In the genomic region with DNA sequence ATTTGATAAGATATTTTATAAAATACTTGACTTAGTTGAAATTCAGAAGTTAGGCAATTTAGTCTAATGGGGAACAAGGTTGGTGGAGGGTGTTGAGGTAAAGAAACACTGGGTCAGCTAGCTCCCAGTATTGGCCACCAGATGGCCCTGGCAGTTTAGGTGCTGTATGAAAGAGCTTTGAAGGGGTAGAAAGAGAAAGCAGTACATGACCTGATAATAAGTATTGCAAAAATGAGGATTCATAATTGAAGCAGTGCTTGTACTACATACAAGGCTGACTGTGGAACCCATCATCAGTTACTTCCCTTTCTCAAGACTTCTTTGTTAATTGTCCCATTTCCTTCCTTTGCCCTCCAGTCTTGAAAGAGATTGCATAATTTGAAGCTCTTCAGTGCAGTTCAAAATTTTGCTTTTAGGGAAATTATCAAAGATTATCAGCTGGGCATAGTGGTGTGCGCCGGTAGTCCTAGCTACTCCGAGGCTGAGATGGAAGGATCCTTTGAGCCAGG, we compare ENCODE assay signal across 8 cellular contexts. TPM values are rescaled to one million over a fixed set of nuclear protein-coding genes. Genes with fewer than 3 reads are reported as not detected.
DNase-seq lines count a peak whose midpoint lies in the region; ATAC-seq and TF ChIP-seq lines count a peak whose summit lies in the region.

No MANE protein-coding gene starts in this region.

- CTCF ChIA-PET in GM10248 (lab: Yijun Ruan, JAX): interaction anchor here (0.7 to 2.6 kb wide), 6 partner anchors 9 to 411 kb away, joined by 3 to 35 read pairs (median 4); no protein-coding TSS in a partner anchor

- POLR2A ChIA-PET in GM10248 (lab: Yijun Ruan, JAX): interaction anchor here (0.7 kb wide), 1 partner anchor 29 kb away, joined by 3 read pairs; no protein-coding TSS in a partner anchor

- H3K27me3 ChIP-seq in ACC112 (ENCODE audit: insufficient read depth, low read length) (no peaks in the 10 kb centered on the region), ascending aorta (no peaks in the 10 kb centered on the region), esophagus squamous epithelium (no peaks in the 10 kb centered on the region)

- H3K36me3 ChIP-seq in ACC112 (ENCODE audit: insufficient read depth, low read length): no peaks in the 10 kb centered on the region
- H3K36me3 ChIP-seq in ascending aorta: no peaks in the 10 kb centered on the region
- H3K36me3 ChIP-seq in esophagus squamous epithelium: no peaks in the 10 kb centered on the region

- H2AFZ ChIP-seq in ACC112 (ENCODE audit: low read length, unreplicated experiment): no peak overlapping the region

- H3K4me1 ChIP-seq in ACC112 (ENCODE audit: control insufficient read depth, insufficient read depth, low read length, unreplicated experiment) (peaks cover 35% of the 10 kb centered on the region), ascending aorta (no peaks in the 10 kb centered on the region), esophagus squamous epithelium (no peaks in the 10 kb centered on the region)

- H3K9me3 ChIP-seq in ascending aorta (no peaks in the 10 kb centered on the region), esophagus squamous epithelium (no peaks in the 10 kb centered on the region)

- no peak for TF ChIP-seq POLR2A in esophagus squamous epithelium (IDR thresholded peaks at IDR 0.05)

- 42 to 88% methylated on average over 3 of the region's 3 CpGs for WGBS in esophagus squamous epithelium, 2 donors

- H3K27ac ChIP-seq in ACC112 (ENCODE audit: low read depth, low read length) (peak overlapping the region; percentile 14; the same call in 1 of the 2 replicates), ascending aorta (no peak overlapping the region), esophagus squamous epithelium (no peak overlapping the region)

- peaks cover 91% of the 10 kb centered on the region for H3K79me2 ChIP-seq in ACC112 (ENCODE audit: control insufficient read depth, insufficient read depth, low read length, unreplicated experiment)

- DNase-seq in GM10248 (ENCODE audit: extremely low spot score): peak; percentile 20
- DNase-seq in NCI-H510A treated with DMSO at 0.1 percent for 48 hours (lab: John Stamatoyannopoulos, UW): peak; percentile 54
- no peak for DNase-seq in ascending aorta (ENCODE audit: low spot score in 2 of 2)
- peak; percentile 38 for DNase-seq in kidney tubule cell (ENCODE audit: low spot score)
- DNase-seq in GOT3 (lab: John Stamatoyannopoulos, UW): no peak
- DNase-seq in esophagus squamous epithelium (lab: John Stamatoyannopoulos, UW): no peak

- ATAC-seq in HG02840 (IDR thresholded peaks at IDR 0.05; ENCODE audit: low FRiP score, unreplicated experiment): no peak

- H3K4me3 ChIP-seq in ACC112 (ENCODE audit: low read depth, low read length) (no peak overlapping the region), ascending aorta (no peak overlapping the region), esophagus squamous epithelium (no peak overlapping the region)

- TF ChIP-seq CTCF in GM10248 (IDR thresholded peaks at IDR 0.05; ENCODE audit: control extremely low read depth, extremely low read depth, low read depth, missing control alignments) (peak; percentile 45), ascending aorta (IDR thresholded peaks at IDR 0.05) (peak in 2 of 3 experiments; percentile 5 to 35), esophagus squamous epithelium (IDR thresholded peaks at IDR 0.05) (peak in 3 of 6 experiments; percentile 12 to 50 (median 25))

- intact Hi-C loops in ascending aorta (cut with DNase I): no loop called here
- intact Hi-C loops in esophagus squamous epithelium (cut with DNase I): no loop called here

RNA-seq across cellular contexts. Expression of gene TANC2, which starts 29.4 kb away (rescaled TPM):
- total RNA-seq in ascending aorta (3.8 TPM), esophagus squamous epithelium (10 to 100 TPM in 3 of 4 donors, 1 to 10 TPM in 1; 9.8 to 26.5 (median 14.3) TPM)

Comparison
In these comparisons a context has a peak if more than half of its experiments do, and no peak if none do; other contexts are left out.
1. DNase-seq: peak in GM10248 (single experiment), NCI-H510A treated with DMSO at 0.1 percent for 48 hours (single experiment) and kidney tubule cell (single experiment); none in ascending aorta (0 of 2), GOT3 (single experiment) and esophagus squamous epithelium (single experiment).